ENCODE assay signal across 21 cellular contexts in the genomic region with DNA sequence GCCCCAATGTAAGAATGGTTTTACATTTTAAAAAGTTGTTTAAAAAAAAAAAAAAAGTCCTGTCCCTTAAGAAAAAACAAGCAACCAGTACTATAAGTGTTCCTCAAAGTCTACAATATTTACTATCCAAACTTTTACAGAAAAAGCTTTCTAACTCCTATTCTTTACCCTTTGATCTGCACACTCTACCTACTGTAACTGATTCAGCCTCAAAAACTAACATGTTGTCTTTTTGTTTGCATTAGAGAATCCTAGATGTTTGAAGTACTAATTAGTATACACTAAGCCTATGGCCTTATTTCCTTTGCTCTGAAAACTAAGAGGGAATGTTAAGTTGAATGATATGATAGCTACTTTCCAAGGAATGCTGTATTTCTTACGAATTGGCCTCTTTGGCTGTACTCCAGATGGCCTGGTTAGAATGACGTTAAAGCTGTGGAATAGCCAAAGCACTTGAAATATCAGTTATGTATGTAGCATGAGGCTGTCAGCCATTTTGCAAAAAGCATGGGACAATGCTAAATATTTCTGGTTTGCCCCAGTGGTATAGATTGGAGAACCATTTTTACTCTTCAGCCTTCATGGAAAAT.
DNase-seq lines count a peak whose midpoint lies in the region; ATAC-seq and TF ChIP-seq lines count a peak whose summit lies in the region.
"Had no signal": no experiment of that assay in that cellular context is flagged by ENCODE, and none has a peak within 500 bp of the region (broad histone marks: within the 10 kb centered on the region; RNA-seq: fewer than 3 reads in every experiment).

No MANE protein-coding gene starts in this region.

- CTCF ChIA-PET in SK-N-SH (lab: Yijun Ruan, JAX): no interaction called here

- H3K4me3 ChIP-seq in SK-N-SH (ENCODE audit: low read depth in 2 of 2, low read length in 1 of 2) (no peak overlapping the region), left ventricle myocardium inferior (no peak overlapping the region)
- H3K4me3 ChIP-seq: thyroid gland had no signal

- H3K36me3 ChIP-seq in SK-N-SH (replicated peaks in 1 of 2; ENCODE audit: control insufficient read depth in 1 of 2, insufficient read depth in 2 of 2, low read length in 1 of 2) (no peaks in the 10 kb centered on the region), left ventricle myocardium inferior (peaks cover 6% of the 10 kb centered on the region)
- H3K36me3 ChIP-seq: thyroid gland had no signal

- H3K4me1 ChIP-seq in SK-N-SH (ENCODE audit: control insufficient read depth in 1 of 2, insufficient read depth in 2 of 2, low read depth in 1 of 2, low read length in 1 of 2) (no peaks in the 10 kb centered on the region), left ventricle myocardium inferior (peaks cover 3% of the 10 kb centered on the region)
- H3K4me1 ChIP-seq: foreskin keratinocyte had no signal

- H4K20me1 ChIP-seq in SK-N-SH (ENCODE audit: insufficient read depth): no peaks in the 10 kb centered on the region

- no peaks in the 10 kb centered on the region for H3K27me3 ChIP-seq in SK-N-SH (ENCODE audit: insufficient read depth)
- no peaks in the 10 kb centered on the region for H3K27me3 ChIP-seq in left ventricle myocardium inferior (ENCODE audit: low read depth)
- H3K27me3 ChIP-seq: foreskin keratinocyte, thyroid gland had no signal

- TF ChIP-seq EP300 in SK-N-SH (IDR thresholded peaks at IDR 0.05; ENCODE audit: borderline replicate concordance in 1 of 2, low read depth in 1 of 2, low read length in 1 of 2): no peak

- H3K27ac Mint-ChIP-seq in stimulated activated naive B cell treated with anti-CD40 and anti-IgM and Interleukin-4, amounts not matched to agents 10 μg/mL and 1 μg/mL and 100 μg/mL, for 72 hours: peak overlapping the region; percentile 33
- H3K27ac Mint-ChIP-seq: activated naive CD8-positive, alpha-beta T cell; activated T-helper 1 cell treated with anti-CD3 and anti-CD28 coated beads, Interleukin-12 subunit alpha, Interleukin-12 subunit beta, Interleukin-2, Interleukin-4 antibody, amounts not matched to agents 30 ng/mL and 10 ng/mL and 1 ng/mL, durations not matched to agents 14 hours and 24 hours and 36 hours; WTC11 had no signal

- peaks cover 5 to 34% of the 10 kb centered on the region in 2 donors for H3K36me3 Mint-ChIP-seq in stimulated activated naive B cell treated with anti-CD40 and anti-IgM and Interleukin-4, amounts not matched to agents 10 μg/mL and 1 μg/mL and 100 μg/mL, for 72 hours
- H3K36me3 Mint-ChIP-seq: WTC11 had no signal

- no peaks in the 10 kb centered on the region for H3F3A ChIP-seq in SK-N-SH (replicated peaks; ENCODE audit: insufficient read depth)

- no peak overlapping the region for H3K9ac ChIP-seq in SK-N-SH

- no peak overlapping the region for H3K4me3 Mint-ChIP-seq in stimulated activated naive B cell treated with anti-CD40 and anti-IgM and Interleukin-4, amounts not matched to agents 10 μg/mL and 1 μg/mL and 100 μg/mL, for 72 hours
- H3K4me3 Mint-ChIP-seq: activated naive CD8-positive, alpha-beta T cell; activated T-helper 1 cell treated with anti-CD3 and anti-CD28 coated beads, Interleukin-12 subunit alpha, Interleukin-12 subunit beta, Interleukin-2, Interleukin-4 antibody, amounts not matched to agents 30 ng/mL and 10 ng/mL and 1 ng/mL, durations not matched to agents 14 hours and 24 hours and 36 hours; CD4-positive, alpha-beta memory T cell; WTC11 had no signal

- intact Hi-C loops in left ventricle myocardium inferior (cut with micrococcal nuclease): no loop called here

- peak; percentile 64 for ATAC-seq in SK-N-SH treated with all-trans-retinoic acid at 6 μM for 48 hours
- ATAC-seq in stimulated activated naive B cell treated with anti-CD40 and anti-IgM and Interleukin-4, amounts not matched to agents 10 μg/mL and 1 μg/mL and 100 μg/mL, for 72 hours (replicated peaks): no peak
- ATAC-seq: foreskin keratinocyte, WTC11 had no signal

- peak overlapping the region in 1 of 2 experiments; percentile 13; a peak in 1 of 4 replicates for H3K27ac ChIP-seq in SK-N-SH (ENCODE audit: low read depth in 2 of 2, low read length in 1 of 2)
- H3K27ac ChIP-seq in left ventricle myocardium inferior (replicated peaks): no peak overlapping the region
- H3K27ac ChIP-seq: foreskin keratinocyte, thyroid gland had no signal

- H2AFZ ChIP-seq in SK-N-SH (ENCODE audit: low read depth): no peak overlapping the region

- POLR2A ChIA-PET in SK-N-SH (lab: Yijun Ruan, JAX): no interaction called here

- peaks cover 1 to 12% of the 10 kb centered on the region in 2 donors for H3K4me1 Mint-ChIP-seq in stimulated activated naive B cell treated with anti-CD40 and anti-IgM and Interleukin-4, amounts not matched to agents 10 μg/mL and 1 μg/mL and 100 μg/mL, for 72 hours

- H3K9me2 ChIP-seq in SK-N-SH: no peaks in the 10 kb centered on the region

- DNase-seq in SK-N-SH: no peak
- peak; percentile 75 for DNase-seq in astrocyte of the hippocampus (ENCODE audit: low read depth, low spot score)
- DNase-seq in fibroblast of the conjunctiva (ENCODE audit: low read depth): peak; percentile 18
- no peak for DNase-seq in stimulated activated naive B cell treated with anti-CD40 and anti-IgM and Interleukin-4, amounts not matched to agents 10 μg/mL and 1 μg/mL and 100 μg/mL, for 72 hours
- no peak for DNase-seq in GF-D8 (lab: John Stamatoyannopoulos, UW)
- DNase-seq in left ventricle myocardium inferior: no peak
- no peak for DNase-seq in T1000 (lab: John Stamatoyannopoulos, UW)
- DNase-seq: caudate nucleus; CD4-positive, alpha-beta memory T cell; effector memory CD4-positive, alpha-beta T cell; foreskin keratinocyte; midbrain; NCI-H2029; NCI-H524 treated with DMSO at 0.1 percent for 48 hours; SIG-M5; T-helper 2 cell; thyroid gland had no signal

- 82% methylated on average over 2 of the region's 2 CpGs for WGBS in SK-N-SH (ENCODE audit: low lambda C conversion rate)

- no peak for TF ChIP-seq CTCF in SK-N-SH (IDR thresholded peaks at IDR 0.05)
- TF ChIP-seq CTCF in left ventricle myocardium inferior (IDR thresholded peaks at IDR 0.05; ENCODE audit: borderline replicate concordance): no peak

- H3K9me3 ChIP-seq in SK-N-SH (no peaks in the 10 kb centered on the region), left ventricle myocardium inferior (replicated peaks) (no peaks in the 10 kb centered on the region)
- H3K9me3 ChIP-seq: thyroid gland had no signal

- TF ChIP-seq RAD21 in SK-N-SH (IDR thresholded peaks at IDR 0.05; ENCODE audit: low read length): no peak

- no peaks in the 10 kb centered on the region for H3K27me3 Mint-ChIP-seq in stimulated activated naive B cell treated with anti-CD40 and anti-IgM and Interleukin-4, amounts not matched to agents 10 μg/mL and 1 μg/mL and 100 μg/mL, for 72 hours
- H3K27me3 Mint-ChIP-seq: activated naive CD8-positive, alpha-beta T cell; CD4-positive, alpha-beta memory T cell had no signal

- H3K79me2 ChIP-seq in SK-N-SH (ENCODE audit: insufficient read depth): no peaks in the 10 kb centered on the region

- H3K4me2 ChIP-seq in SK-N-SH: no peak overlapping the region

- no peaks in the 10 kb centered on the region for H3K9me3 Mint-ChIP-seq in stimulated activated naive B cell treated with anti-CD40 and anti-IgM and Interleukin-4, amounts not matched to agents 10 μg/mL and 1 μg/mL and 100 μg/mL, for 72 hours
- H3K9me3 Mint-ChIP-seq: activated T-helper 1 cell treated with anti-CD3 and anti-CD28 coated beads, Interleukin-12 subunit alpha, Interleukin-12 subunit beta, Interleukin-2, Interleukin-4 antibody, amounts not matched to agents 30 ng/mL and 10 ng/mL and 1 ng/mL, durations not matched to agents 14 hours and 24 hours and 36 hours; WTC11 had no signal

TF ChIP-seq in SK-N-SH treated with all-trans-retinoic acid at 6 μM for 48 hours, 23 proteins besides CTCF, POLR2A, EP300 and RAD21:
- TF ChIP-seq ISL1 (CRISPR knock-in tag; IDR thresholded peaks at IDR 0.05) (peak; percentile 43), ZNF8 (CRISPR knock-in tag; IDR thresholded peaks at IDR 0.05) (no peak)

TF ChIP-seq in SK-N-SH, 30 proteins besides CTCF, POLR2A, EP300 and RAD21:
- TF ChIP-seq IRF3 (IDR thresholded peaks at IDR 0.05; ENCODE audit: low read depth, low read length): no peak
- TF ChIP-seq NFIC (IDR thresholded peaks at IDR 0.05; ENCODE audit: borderline replicate concordance): no peak
- TF ChIP-seq TEAD4 (IDR thresholded peaks at IDR 0.05; ENCODE audit: borderline replicate concordance, insufficient read depth): no peak
- TF ChIP-seq GABPA (IDR thresholded peaks at IDR 0.05; ENCODE audit: low read depth): no peak

Comparison
In these comparisons a context has a peak if more than half of its experiments do, and no peak if none do; other contexts are left out.
1. DNase-seq: peak in astrocyte of the hippocampus (single experiment) and fibroblast of the conjunctiva (single experiment); none in SK-N-SH (single experiment), stimulated activated naive B cell treated with anti-CD40 and anti-IgM and Interleukin-4, amounts not matched to agents 10 μg/mL and 1 μg/mL and 100 μg/mL, for 72 hours (single experiment), GF-D8 (single experiment), left ventricle myocardium inferior (single experiment) and T1000 (single experiment).